ENCODE assay signal across 1 cellular context in the genomic region with DNA sequence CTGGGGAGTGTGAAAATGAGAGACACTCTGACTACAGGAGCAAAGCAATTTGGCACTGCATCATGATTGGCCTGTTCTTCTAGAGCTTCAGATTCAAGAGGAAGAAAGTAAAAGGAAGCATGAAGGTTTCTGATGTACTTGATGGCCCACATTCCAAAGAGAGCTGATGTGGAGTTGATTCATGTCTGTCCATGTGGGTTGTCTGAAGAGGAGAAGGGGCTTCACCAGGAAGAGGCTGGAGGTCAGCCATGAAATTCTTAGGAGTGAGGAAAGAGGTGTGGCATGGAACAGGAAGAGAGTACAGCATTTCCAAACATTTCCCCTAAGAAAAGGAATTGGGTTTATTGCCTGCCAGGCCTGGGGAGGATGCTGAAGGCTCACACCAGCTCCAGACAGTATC.
TF ChIP-seq lines count a peak whose summit lies in the region.

No MANE protein-coding gene starts in this region.

TF ChIP-seq in GM23338, 12 proteins besides CTCF, POLR2A, EP300 and RAD21 (continued from another document):
- TF ChIP-seq ZNF462 (CRISPR knock-in tag; IDR thresholded peaks at IDR 0.05) (no peak), NANOG (IDR thresholded peaks at IDR 0.05; ENCODE audit: borderline replicate concordance) (no peak), CREB1 (CRISPR knock-in tag; IDR thresholded peaks at IDR 0.05; ENCODE audit: low read depth) (no peak), ZNF331 (CRISPR knock-in tag; IDR thresholded peaks at IDR 0.05; ENCODE audit: low read depth) (no peak), STAT1 (IDR thresholded peaks at IDR 0.05; ENCODE audit: unreplicated experiment) (no peak), EZH2phosphoT487 (IDR thresholded peaks at IDR 0.05; ENCODE audit: unreplicated experiment) (no peak), EZH2 (IDR thresholded peaks at IDR 0.05; ENCODE audit: low read depth, unreplicated experiment) (no peak)
- TF ChIP-seq, protein P1, sequence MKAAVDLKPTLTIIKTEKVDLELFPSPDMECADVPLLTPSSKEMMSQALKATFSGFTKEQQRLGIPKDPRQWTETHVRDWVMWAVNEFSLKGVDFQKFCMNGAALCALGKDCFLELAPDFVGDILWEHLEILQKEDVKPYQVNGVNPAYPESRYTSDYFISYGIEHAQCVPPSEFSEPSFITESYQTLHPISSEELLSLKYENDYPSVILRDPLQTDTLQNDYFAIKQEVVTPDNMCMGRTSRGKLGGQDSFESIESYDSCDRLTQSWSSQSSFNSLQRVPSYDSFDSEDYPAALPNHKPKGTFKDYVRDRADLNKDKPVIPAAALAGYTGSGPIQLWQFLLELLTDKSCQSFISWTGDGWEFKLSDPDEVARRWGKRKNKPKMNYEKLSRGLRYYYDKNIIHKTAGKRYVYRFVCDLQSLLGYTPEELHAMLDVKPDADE (IDR thresholded peaks at IDR 0.05) = no peak
